In the genomic region with DNA sequence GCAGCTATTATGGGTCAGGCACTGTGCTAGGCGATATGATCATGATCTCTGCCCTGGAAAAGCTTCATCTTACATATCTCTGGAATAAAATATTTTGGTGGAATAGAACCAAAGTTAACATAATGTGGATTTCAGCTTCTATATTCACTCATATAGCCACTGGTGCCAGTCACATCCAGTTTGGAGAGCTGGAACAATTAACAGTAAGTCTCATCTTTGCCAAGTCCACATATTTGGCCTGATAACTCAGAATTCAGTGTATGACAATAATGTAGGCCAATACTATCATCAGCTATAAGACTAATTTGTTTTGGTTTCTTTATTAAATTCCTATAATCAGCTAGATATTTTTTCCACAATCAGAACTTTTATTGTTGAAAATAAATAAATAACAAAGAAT, we compare ENCODE assay signal across 1 cellular context.
TF ChIP-seq lines count a peak whose summit lies in the region.

No MANE protein-coding gene starts in this region.

TF ChIP-seq in SK-N-SH, 30 proteins besides CTCF, POLR2A, EP300 and RAD21 (continued from another document):
- TF ChIP-seq, protein P1, sequence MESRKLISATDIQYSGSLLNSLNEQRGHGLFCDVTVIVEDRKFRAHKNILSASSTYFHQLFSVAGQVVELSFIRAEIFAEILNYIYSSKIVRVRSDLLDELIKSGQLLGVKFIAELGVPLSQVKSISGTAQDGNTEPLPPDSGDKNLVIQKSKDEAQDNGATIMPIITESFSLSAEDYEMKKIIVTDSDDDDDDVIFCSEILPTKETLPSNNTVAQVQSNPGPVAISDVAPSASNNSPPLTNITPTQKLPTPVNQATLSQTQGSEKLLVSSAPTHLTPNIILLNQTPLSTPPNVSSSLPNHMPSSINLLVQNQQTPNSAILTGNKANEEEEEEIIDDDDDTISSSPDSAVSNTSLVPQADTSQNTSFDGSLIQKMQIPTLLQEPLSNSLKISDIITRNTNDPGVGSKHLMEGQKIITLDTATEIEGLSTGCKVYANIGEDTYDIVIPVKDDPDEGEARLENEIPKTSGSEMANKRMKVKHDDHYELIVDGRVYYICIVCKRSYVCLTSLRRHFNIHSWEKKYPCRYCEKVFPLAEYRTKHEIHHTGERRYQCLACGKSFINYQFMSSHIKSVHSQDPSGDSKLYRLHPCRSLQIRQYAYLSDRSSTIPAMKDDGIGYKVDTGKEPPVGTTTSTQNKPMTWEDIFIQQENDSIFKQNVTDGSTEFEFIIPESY (IDR thresholded peaks at IDR 0.05; ENCODE audit: borderline replicate concordance, low read depth): no peak
- no peak for TF ChIP-seq RFX5 (IDR thresholded peaks at IDR 0.05; ENCODE audit: low read length)
- TF ChIP-seq, protein P2, sequence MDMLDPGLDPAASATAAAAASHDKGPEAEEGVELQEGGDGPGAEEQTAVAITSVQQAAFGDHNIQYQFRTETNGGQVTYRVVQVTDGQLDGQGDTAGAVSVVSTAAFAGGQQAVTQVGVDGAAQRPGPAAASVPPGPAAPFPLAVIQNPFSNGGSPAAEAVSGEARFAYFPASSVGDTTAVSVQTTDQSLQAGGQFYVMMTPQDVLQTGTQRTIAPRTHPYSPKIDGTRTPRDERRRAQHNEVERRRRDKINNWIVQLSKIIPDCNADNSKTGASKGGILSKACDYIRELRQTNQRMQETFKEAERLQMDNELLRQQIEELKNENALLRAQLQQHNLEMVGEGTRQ (IDR thresholded peaks at IDR 0.05; ENCODE audit: borderline replicate concordance, low read depth, low read length): no peak
- TF ChIP-seq GATA2 (CRISPR knock-in tag; IDR thresholded peaks at IDR 0.05): no peak
- no peak for TF ChIP-seq SMC3 (IDR thresholded peaks at IDR 0.05; ENCODE audit: low read depth, low read length)
- TF ChIP-seq TCF12 (IDR thresholded peaks at IDR 0.05): no peak
- TF ChIP-seq NRF1 (IDR thresholded peaks at IDR 0.05; ENCODE audit: low read depth, low read length): no peak
- TF ChIP-seq, protein P3, sequence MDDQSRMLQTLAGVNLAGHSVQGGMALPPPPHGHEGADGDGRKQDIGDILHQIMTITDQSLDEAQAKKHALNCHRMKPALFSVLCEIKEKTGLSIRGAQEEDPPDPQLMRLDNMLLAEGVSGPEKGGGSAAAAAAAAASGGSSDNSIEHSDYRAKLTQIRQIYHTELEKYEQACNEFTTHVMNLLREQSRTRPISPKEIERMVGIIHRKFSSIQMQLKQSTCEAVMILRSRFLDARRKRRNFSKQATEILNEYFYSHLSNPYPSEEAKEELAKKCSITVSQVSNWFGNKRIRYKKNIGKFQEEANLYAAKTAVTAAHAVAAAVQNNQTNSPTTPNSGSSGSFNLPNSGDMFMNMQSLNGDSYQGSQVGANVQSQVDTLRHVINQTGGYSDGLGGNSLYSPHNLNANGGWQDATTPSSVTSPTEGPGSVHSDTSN (IDR thresholded peaks at IDR 0.05): no peak
- no peak for TF ChIP-seq RCOR1 (IDR thresholded peaks at IDR 0.05; ENCODE audit: low read length)
- TF ChIP-seq, protein P4, sequence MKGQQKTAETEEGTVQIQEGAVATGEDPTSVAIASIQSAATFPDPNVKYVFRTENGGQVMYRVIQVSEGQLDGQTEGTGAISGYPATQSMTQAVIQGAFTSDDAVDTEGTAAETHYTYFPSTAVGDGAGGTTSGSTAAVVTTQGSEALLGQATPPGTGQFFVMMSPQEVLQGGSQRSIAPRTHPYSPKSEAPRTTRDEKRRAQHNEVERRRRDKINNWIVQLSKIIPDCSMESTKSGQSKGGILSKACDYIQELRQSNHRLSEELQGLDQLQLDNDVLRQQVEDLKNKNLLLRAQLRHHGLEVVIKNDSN (IDR thresholded peaks at IDR 0.05; ENCODE audit: borderline replicate concordance, low read depth): no peak
- TF ChIP-seq MXI1 (IDR thresholded peaks at IDR 0.05; ENCODE audit: low read depth, low read length): no peak
- no peak for TF ChIP-seq FOSL2 (IDR thresholded peaks at IDR 0.05; ENCODE audit: borderline replicate concordance, low read depth)
- TF ChIP-seq SIN3A (IDR thresholded peaks at IDR 0.05; ENCODE audit: borderline replicate concordance, low read depth, low read length): no peak
